In the genomic region with DNA sequence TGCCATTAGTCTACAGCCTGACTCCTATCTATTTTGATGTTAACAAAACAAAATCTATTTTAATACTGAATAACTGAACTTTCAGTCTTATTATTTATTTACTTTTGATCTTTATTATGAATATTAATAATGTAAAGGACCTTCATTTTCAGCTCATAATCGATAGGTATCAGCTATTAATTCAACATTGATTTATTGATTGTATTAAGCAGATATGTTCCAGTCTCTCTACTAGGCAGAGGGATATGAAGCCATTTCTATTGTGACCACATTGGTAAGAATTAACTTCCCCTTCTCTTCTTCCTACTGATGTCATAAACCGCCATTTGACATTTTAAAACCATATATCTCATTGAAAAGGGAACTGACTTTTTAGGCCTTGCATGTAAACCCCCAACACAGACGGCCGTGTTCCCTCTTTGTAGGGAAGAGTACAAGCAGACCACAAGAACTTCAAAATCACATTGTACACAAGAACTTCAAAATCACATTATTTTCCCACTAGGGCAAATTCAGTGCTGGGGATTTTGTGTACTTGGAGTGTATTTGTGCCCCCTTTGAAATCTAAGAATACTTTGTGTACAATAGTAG, we compare ENCODE assay signal across 12 cellular contexts.
A peak's percentile ranks its signal among the peaks of the same experiment; 100 is the strongest.
DNase-seq lines count a peak whose midpoint lies in the region; ATAC-seq and TF ChIP-seq lines count a peak whose summit lies in the region.
"Had no signal": no experiment of that assay in that cellular context is flagged by ENCODE, and none has a peak within 500 bp of the region (broad histone marks: within the 10 kb centered on the region; RNA-seq: fewer than 3 reads in every experiment).

No MANE protein-coding gene starts in this region.

- 21 to 58% methylated on average over 4 of the region's 4 CpGs for WGBS in lung, 2 donors

- no peak overlapping the region for H3K4me3 Mint-ChIP-seq in nephron progenitor cell

- H3K36me3 Mint-ChIP-seq in nephron progenitor cell (ENCODE audit: low read depth) = no peaks in the 10 kb centered on the region

- H3K4me3 ChIP-seq in lung (no peak overlapping the region), MG63 (no peak overlapping the region)

- peak; percentile 65 for DNase-seq in KG1 (lab: John Stamatoyannopoulos, UW)
- DNase-seq in lung (ENCODE audit: low spot score) = no peak
- no peak for DNase-seq in MG63
- DNase-seq in NCI-H2196 treated with DMSO at 0.1 percent for 48 hours (lab: John Stamatoyannopoulos, UW; ENCODE audit: unreplicated experiment) = no peak
- no peak for DNase-seq in cerebellar cortex (ENCODE audit: low spot score)
- DNase-seq in nephron progenitor cell = no peak
- DNase-seq: activated gamma-delta T cell treated with Interleukin-2 at 50 U/mL for 16 hours; effector CD4-positive, alpha-beta T cell; GOT3 had no signal

- H3K27me3 Mint-ChIP-seq in nephron progenitor cell (ENCODE audit: low read depth, poor library complexity) = no peaks in the 10 kb centered on the region

- TF ChIP-seq CTCF in lung (IDR thresholded peaks at IDR 0.05; ENCODE audit: control extremely low read depth, extremely low read depth) (no peak), nephron progenitor cell (IDR thresholded peaks at IDR 0.05) (no peak)

- H3K9me3 Mint-ChIP-seq in nephron progenitor cell = no peaks in the 10 kb centered on the region

- H3K36me3 ChIP-seq in lung (ENCODE audit: control insufficient read depth in 2 of 2, insufficient read depth in 2 of 2, low read length in 2 of 2) = no peaks in the 10 kb centered on the region
- no peaks in the 10 kb centered on the region for H3K36me3 ChIP-seq in MG63

- H3K4me1 ChIP-seq in lung (ENCODE audit: control insufficient read depth in 2 of 2, insufficient read depth in 2 of 2, low read length in 2 of 2) = no peaks in the 10 kb centered on the region

- H3K9me3 ChIP-seq in lung (ENCODE audit: control insufficient read depth in 2 of 2, insufficient read depth in 1 of 2, low read length in 1 of 2) = no peaks in the 10 kb centered on the region
- no peaks in the 10 kb centered on the region for H3K9me3 ChIP-seq in MG63

- ATAC-seq in GM18520 (IDR thresholded peaks at IDR 0.05; ENCODE audit: unreplicated experiment) = peak; percentile 94
- ATAC-seq in HG02588 (IDR thresholded peaks at IDR 0.05; ENCODE audit: unreplicated experiment) = peak; percentile 82
- peak; percentile 69 for ATAC-seq in lung (ENCODE audit: insufficient read depth, low FRiP score)

- no peaks in the 10 kb centered on the region for H3K4me1 Mint-ChIP-seq in nephron progenitor cell

- H3K27me3 ChIP-seq in lung (ENCODE audit: control insufficient read depth, insufficient read depth) (no peaks in the 10 kb centered on the region), MG63 (peaks cover 5% of the 10 kb centered on the region; the same call in 1 of the 2 replicates)

- H3K27ac Mint-ChIP-seq in nephron progenitor cell = no peak overlapping the region

- H3K27ac ChIP-seq in lung (ENCODE audit: low read depth in 1 of 2, low read length in 1 of 2) = no peak overlapping the region
- H3K27ac ChIP-seq: VCaP had no signal
